Comparison of ENCODE assay signal across 9 cellular contexts in genomic region chr11:86138958-86139357, GRCh38.
DNase-seq lines count a peak whose midpoint lies in the region; ATAC-seq and TF ChIP-seq lines count a peak whose summit lies in the region.
"Had no signal": no experiment of that assay in that cellular context is flagged by ENCODE, and none has a peak within 500 bp of the region (broad histone marks: within the 10 kb centered on the region; RNA-seq: fewer than 3 reads in every experiment).

No MANE protein-coding gene starts in this region.

- peak overlapping the region; percentile 33 to 88 (median 67) for H3K4me3 Mint-ChIP-seq in CD4-positive, CD25-positive, alpha-beta regulatory T cell
- H3K4me3 Mint-ChIP-seq in activated B cell treated with CpG ODN at 0.5 μM for 24 hours, result peak overlapping the region; percentile 5
- peak overlapping the region; percentile 36 to 56 for H3K4me3 Mint-ChIP-seq in stimulated activated naive B cell treated with anti-CD40 and anti-IgM and Interleukin-4, amounts not matched to agents 10 μg/mL and 1 μg/mL and 100 μg/mL, for 72 hours
- H3K4me3 Mint-ChIP-seq: nephron had no signal

- no TSS peak for BruUV-seq in A673 (replicated peaks; lab: Mats Ljungman, UMichigan)

- POLR2A ChIA-PET in activated B cell treated with CpG ODN at 0.5 μM for 24 hours (lab: Charles Lee), result interaction anchor here (1.3 kb wide), 1 partner anchor 70 kb away, joined by 4 read pairs; the partner anchor contains the start of gene PICALM
- POLR2A ChIA-PET in A673 (lab: Charles Lee; ENCODE audit: low non-redundant PET), result no interaction called here

- H3K9me3 Mint-ChIP-seq in CD4-positive, CD25-positive, alpha-beta regulatory T cell, result peaks cover 0 to 6% (median 0%) of the 10 kb centered on the region in 7 donors
- no peaks in the 10 kb centered on the region for H3K9me3 Mint-ChIP-seq in activated B cell treated with CpG ODN at 0.5 μM for 24 hours
- H3K9me3 Mint-ChIP-seq in stimulated activated naive B cell treated with anti-CD40 and anti-IgM and Interleukin-4, amounts not matched to agents 10 μg/mL and 1 μg/mL and 100 μg/mL, for 72 hours, result no peaks in the 10 kb centered on the region
- H3K9me3 Mint-ChIP-seq: nephron had no signal

- peak overlapping the region; percentile 75 for H3K4me3 ChIP-seq in CD4-positive, CD25-positive, alpha-beta regulatory T cell (ENCODE audit: low read depth, low read length)
- H3K4me3 ChIP-seq in A673 (ENCODE audit: low read depth, low read length, poor library complexity, severe bottlenecking), result no peak overlapping the region

- peak in 2 of 3 donors; percentile 46 to 89 for DNase-seq in CD4-positive, CD25-positive, alpha-beta regulatory T cell
- DNase-seq in GM19240 (ENCODE audit: insufficient read length, low spot score) (peak; percentile 42), activated B cell treated with CpG ODN at 0.5 μM for 24 hours (no peak), NCI-H748 treated with DMSO at 0.1 percent for 48 hours (lab: John Stamatoyannopoulos, UW) (no peak), A673 (ENCODE audit: low spot score) (no peak), inferior parietal cortex (ENCODE audit: extremely low spot score) (no peak)
- no peak for DNase-seq in stimulated activated naive B cell treated with anti-CD40 and anti-IgM and Interleukin-4, amounts not matched to agents 10 μg/mL and 1 μg/mL and 100 μg/mL, for 72 hours

- H3K9me3 ChIP-seq in CD4-positive, CD25-positive, alpha-beta regulatory T cell (ENCODE audit: control insufficient read depth in 2 of 2, low read length in 2 of 2), result no peaks in the 10 kb centered on the region
- H3K9me3 ChIP-seq in A673 (ENCODE audit: low read depth, low read length, poor library complexity, severe bottlenecking), result no peaks in the 10 kb centered on the region

- H3K27me3 Mint-ChIP-seq in CD4-positive, CD25-positive, alpha-beta regulatory T cell, result no peaks in the 10 kb centered on the region
- no peaks in the 10 kb centered on the region for H3K27me3 Mint-ChIP-seq in activated B cell treated with CpG ODN at 0.5 μM for 24 hours
- no peaks in the 10 kb centered on the region for H3K27me3 Mint-ChIP-seq in stimulated activated naive B cell treated with anti-CD40 and anti-IgM and Interleukin-4, amounts not matched to agents 10 μg/mL and 1 μg/mL and 100 μg/mL, for 72 hours

- peak overlapping the region; percentile 93 to 98 (median 94) for H3K27ac Mint-ChIP-seq in CD4-positive, CD25-positive, alpha-beta regulatory T cell
- H3K27ac Mint-ChIP-seq in activated B cell treated with CpG ODN at 0.5 μM for 24 hours, result peak overlapping the region; percentile 51
- H3K27ac Mint-ChIP-seq in stimulated activated naive B cell treated with anti-CD40 and anti-IgM and Interleukin-4, amounts not matched to agents 10 μg/mL and 1 μg/mL and 100 μg/mL, for 72 hours, result peak overlapping the region; percentile 48
- H3K27ac Mint-ChIP-seq: nephron had no signal

- intact Hi-C loops in activated B cell treated with CpG ODN at 0.5 μM for 24 hours (cut with micrococcal nuclease), result loop anchor here (2.0 to 5.0 kb wide), 2 partner anchors 14 to 38 kb away; no protein-coding TSS in a partner anchor
- intact Hi-C loops in A673 (cut with micrococcal nuclease; ENCODE audit: unreplicated experiment), result loop anchor here (10.0 kb wide), 1 partner anchor 266 kb away; no protein-coding TSS in a partner anchor

- H3K4me1 ChIP-seq in CD4-positive, CD25-positive, alpha-beta regulatory T cell (ENCODE audit: control insufficient read depth, insufficient read depth, low read length, poor library complexity, severe bottlenecking), result peaks cover 44% of the 10 kb centered on the region
- no peaks in the 10 kb centered on the region for H3K4me1 ChIP-seq in A673 (ENCODE audit: insufficient read depth, low read length, poor library complexity, severe bottlenecking)

- CTCF ChIA-PET in activated B cell treated with CpG ODN at 0.5 μM for 24 hours (lab: Charles Lee) (no interaction called here), A673 (lab: Charles Lee) (no interaction called here)

- ATAC-seq in CD4-positive, CD25-positive, alpha-beta regulatory T cell (ENCODE audit: low read depth in 2 of 2), result peak; percentile 69 to 80
- ATAC-seq in HG03196 (IDR thresholded peaks at IDR 0.05; ENCODE audit: unreplicated experiment) (peak; percentile 65), activated B cell treated with CpG ODN at 0.5 μM for 24 hours (ENCODE audit: low read depth) (peak; percentile 49)
- peak; percentile 86 for ATAC-seq in stimulated activated naive B cell treated with anti-CD40 and anti-IgM and Interleukin-4, amounts not matched to agents 10 μg/mL and 1 μg/mL and 100 μg/mL, for 72 hours (replicated peaks)

- no peaks in the 10 kb centered on the region for H3K27me3 ChIP-seq in CD4-positive, CD25-positive, alpha-beta regulatory T cell (ENCODE audit: control insufficient read depth, insufficient read depth, low read length)
- H3K27me3 ChIP-seq in A673 (replicated peaks; ENCODE audit: insufficient read depth, low read depth, low read length, poor library complexity), result no peaks in the 10 kb centered on the region

- no peak for TF ChIP-seq CTCF in activated B cell treated with CpG ODN at 0.5 μM for 24 hours (IDR thresholded peaks at IDR 0.05)
- no peak for TF ChIP-seq CTCF in A673 (conservative IDR thresholded peaks at IDR 0.05; ENCODE audit: low read depth, low read length)

- no peaks in the 10 kb centered on the region for H3K36me3 ChIP-seq in CD4-positive, CD25-positive, alpha-beta regulatory T cell (ENCODE audit: control insufficient read depth, insufficient read depth, low read length)
- H3K36me3 ChIP-seq in A673 (ENCODE audit: insufficient read depth, low read length, poor library complexity, severe bottlenecking), result no peaks in the 10 kb centered on the region

- H3K4me1 Mint-ChIP-seq in CD4-positive, CD25-positive, alpha-beta regulatory T cell, result peaks cover 35 to 56% (median 48%) of the 10 kb centered on the region in 4 donors
- H3K4me1 Mint-ChIP-seq in activated B cell treated with CpG ODN at 0.5 μM for 24 hours, result peaks cover 14% of the 10 kb centered on the region
- peaks cover 17 to 23% of the 10 kb centered on the region in 2 donors for H3K4me1 Mint-ChIP-seq in stimulated activated naive B cell treated with anti-CD40 and anti-IgM and Interleukin-4, amounts not matched to agents 10 μg/mL and 1 μg/mL and 100 μg/mL, for 72 hours
- H3K4me1 Mint-ChIP-seq: nephron had no signal

- H3K36me3 Mint-ChIP-seq in CD4-positive, CD25-positive, alpha-beta regulatory T cell, result no peaks in the 10 kb centered on the region
- no peaks in the 10 kb centered on the region for H3K36me3 Mint-ChIP-seq in activated B cell treated with CpG ODN at 0.5 μM for 24 hours (ENCODE audit: low read depth)
- H3K36me3 Mint-ChIP-seq in stimulated activated naive B cell treated with anti-CD40 and anti-IgM and Interleukin-4, amounts not matched to agents 10 μg/mL and 1 μg/mL and 100 μg/mL, for 72 hours, result no peaks in the 10 kb centered on the region

- H3K27ac ChIP-seq in CD4-positive, CD25-positive, alpha-beta regulatory T cell (ENCODE audit: insufficient read depth, low read length, poor library complexity, severe bottlenecking), result peak overlapping the region; percentile 74
- H3K27ac ChIP-seq in A673 (ENCODE audit: low read depth, low read length, poor library complexity, severe bottlenecking), result no peak overlapping the region

Comparison
In these comparisons a context has a peak if more than half of its experiments do, and no peak if none do; other contexts are left out.
1. DNase-seq: peak in CD4-positive, CD25-positive, alpha-beta regulatory T cell (2 of 3) and GM19240 (single experiment); none in activated B cell treated with CpG ODN at 0.5 μM for 24 hours (single experiment), stimulated activated naive B cell treated with anti-CD40 and anti-IgM and Interleukin-4, amounts not matched to agents 10 μg/mL and 1 μg/mL and 100 μg/mL, for 72 hours (single experiment), NCI-H748 treated with DMSO at 0.1 percent for 48 hours (single experiment), A673 (single experiment) and inferior parietal cortex (single experiment).
2. H3K4me3 Mint-ChIP-seq: peak in every context shown above with its lines; median percentile 67 in CD4-positive, CD25-positive, alpha-beta regulatory T cell; 46 in stimulated activated naive B cell treated with anti-CD40 and anti-IgM and Interleukin-4, amounts not matched to agents 10 μg/mL and 1 μg/mL and 100 μg/mL, for 72 hours; 5 in activated B cell treated with CpG ODN at 0.5 μM for 24 hours.
3. Peak in every context shown above with its lines, with median percentiles within 50 percentile points of each other: ATAC-seq and H3K27ac Mint-ChIP-seq.